Comparison of ENCODE assay signal across 18 cellular contexts in genomic region chr4:85420831-85421230, GRCh38. TPM values are rescaled to one million over a fixed set of nuclear protein-coding genes. Genes with fewer than 3 reads are reported as not detected.
DNase-seq lines count a peak whose midpoint lies in the region; ATAC-seq and TF ChIP-seq lines count a peak whose summit lies in the region.
"Had no signal": no experiment of that assay in that cellular context is flagged by ENCODE, and none has a peak within 500 bp of the region (broad histone marks: within the 10 kb centered on the region; RNA-seq: fewer than 3 reads in every experiment).

No MANE protein-coding gene starts in this region.

- peak overlapping the region; percentile 51 for H3K9ac ChIP-seq in OCI-LY1 (ENCODE audit: low read length)

- H3K4me2 ChIP-seq in OCI-LY1 (ENCODE audit: low read length) = peak overlapping the region; percentile 54
- H3K4me2 ChIP-seq: A549, hepatocyte had no signal

- no peak for TF ChIP-seq CTCF in OCI-LY1 (IDR thresholded peaks at IDR 0.05; ENCODE audit: low read length)
- TF ChIP-seq CTCF in uterus (IDR thresholded peaks at IDR 0.05) = no peak

- H3K9me3 ChIP-seq in OCI-LY1 (ENCODE audit: low read length) (0 out of 2 replicates have a peak, but pooled peaks cover 3% of the 10 kb centered on the region), uterus (no peaks in the 10 kb centered on the region)
- H3K9me3 ChIP-seq: A549, breast epithelium had no signal

- H3K4me3 ChIP-seq in OCI-LY1 (ENCODE audit: low read depth, low read length, poor library complexity, severe bottlenecking) (peak overlapping the region; percentile 20), uterus (no peak overlapping the region)
- H3K4me3 ChIP-seq: A549, breast epithelium, hepatocyte had no signal

- H3K79me2 ChIP-seq in OCI-LY1 (ENCODE audit: insufficient read depth, low read length) = no peaks in the 10 kb centered on the region
- H3K79me2 ChIP-seq: hepatocyte had no signal

- no peaks in the 10 kb centered on the region for H3K9me2 ChIP-seq in OCI-LY1 (ENCODE audit: low read depth, low read length)

- H3K27me3 ChIP-seq in OCI-LY1 (ENCODE audit: insufficient read depth, low read length) = no peaks in the 10 kb centered on the region
- no peaks in the 10 kb centered on the region for H3K27me3 ChIP-seq in uterus
- H3K27me3 ChIP-seq: breast epithelium, hepatocyte had no signal

- DNase-seq in left cardiac atrium (no peak), cardiac septum (ENCODE audit: low spot score) (no peak), kidney glomerular epithelial cell (lab: John Stamatoyannopoulos, UW) (peak; percentile 11), uterus (no peak), HCEC 1CT (no peak), middle frontal gyrus (ENCODE audit: extremely low spot score, low spot score) (no peak), NCI-H146 (lab: John Stamatoyannopoulos, UW) (no peak)
- DNase-seq: activated CD4-positive, alpha-beta memory T cell treated with anti-CD3 and anti-CD28 coated beads, Interleukin-2, amount 10 ng/mL, durations not matched to agents 7 days and 5 days; activated naive CD8-positive, alpha-beta T cell treated with anti-CD3 and anti-CD28 coated beads, Interleukin-2, amount 10 ng/mL, durations not matched to agents 7 days and 5 days; activated T-cell treated with anti-CD3 and anti-CD28 coated beads, Interleukin-2, amount 50 U/mL, for 48 hours; CD4-positive, alpha-beta T cell; KBM-7; NCI-H1048; stimulated activated naive CD4-positive, alpha-beta T cell treated with Interleukin-2 at 50 U/mL for 16 hours had no signal

- no peaks in the 10 kb centered on the region for H4K20me1 ChIP-seq in OCI-LY1 (ENCODE audit: insufficient read depth, low read length)

- peak overlapping the region; percentile 83 for H3K27ac ChIP-seq in OCI-LY1 (ENCODE audit: low read depth, low read length, poor library complexity, severe bottlenecking)
- H3K27ac ChIP-seq in uterus = peak overlapping the region; percentile 11 to 41
- H3K27ac ChIP-seq: A549, breast epithelium, hepatocyte had no signal

- H3K36me3 ChIP-seq in OCI-LY1 (ENCODE audit: insufficient read depth, low read length) (peaks cover 4% of the 10 kb centered on the region; the same call in 1 of the 2 replicates), uterus (no peaks in the 10 kb centered on the region)
- H3K36me3 ChIP-seq: breast epithelium had no signal

- no peak overlapping the region for H2AFZ ChIP-seq in OCI-LY1 (ENCODE audit: low read length)
- H2AFZ ChIP-seq: hepatocyte had no signal

- H3F3A ChIP-seq in OCI-LY1 (ENCODE audit: insufficient read depth, low read length) = no peaks in the 10 kb centered on the region

- ATAC-seq in left cardiac atrium = peak; percentile 34 to 73
- ATAC-seq: A549 had no signal

- peaks cover 80% of the 10 kb centered on the region for H3K4me1 ChIP-seq in OCI-LY1 (ENCODE audit: insufficient read depth, low read length, severe bottlenecking)
- no peaks in the 10 kb centered on the region for H3K4me1 ChIP-seq in uterus
- H3K4me1 ChIP-seq: A549, breast epithelium had no signal

- intact Hi-C loops in left cardiac atrium (cut with DNase I) (no loop called here), cardiac septum (cut with DNase I) (no loop called here), uterus (cut with DNase I; ENCODE audit: low total_unique reads) (no loop called here)

- TF ChIP-seq POLR2A in uterus (IDR thresholded peaks at IDR 0.05) = no peak

RNA-seq across cellular contexts. Expression of gene ARHGAP24, which starts 54.1 kb away (rescaled TPM):
- total RNA-seq in left cardiac atrium (10 to 100 TPM; 30.2 to 38.3 TPM), cardiac septum (60.1 TPM), uterus (10 to 100 TPM; 12.1 to 60.8 (median 18.9) TPM)
- total RNA-seq: activated CD4-positive, alpha-beta memory T cell treated with anti-CD3 and anti-CD28 coated beads, Interleukin-2, amount 10 ng/mL, durations not matched to agents 7 days and 5 days had no signal
